8 cellular contexts compared by ENCODE assay signal in genomic region chr9:120925535-120926396, GRCh38. TPM values are rescaled to one million over a fixed set of nuclear protein-coding genes. Genes with fewer than 3 reads are reported as not detected.
DNase-seq lines count a peak whose midpoint lies in the region; ATAC-seq, FAIRE-seq and TF ChIP-seq lines count a peak whose summit lies in the region.

No MANE protein-coding gene starts in this region.

- peak; percentile 89 for DNase-seq in HCEC 1CT
- peak; percentile 78 for DNase-seq in RKO (ENCODE audit: low spot score)
- peak; percentile 84 for DNase-seq in activated naive CD8-positive, alpha-beta T cell treated with anti-CD3 and anti-CD28 coated beads for 36 hours
- DNase-seq in lower lobe of right lung, result no peak
- no peak for DNase-seq in D721Med (ENCODE audit: insufficient read length, low spot score)
- no peak for DNase-seq in GF-D8 (lab: John Stamatoyannopoulos, UW)

- peak overlapping the region; percentile 93 for H3K27ac Mint-ChIP-seq in activated naive CD8-positive, alpha-beta T cell treated with anti-CD3 and anti-CD28 coated beads for 36 hours
- peak overlapping the region; percentile 98 for H3K27ac Mint-ChIP-seq in stimulated activated memory B cell treated with anti-CD40 and anti-IgM and Interleukin-4, amounts not matched to agents 10 μg/mL and 1 μg/mL and 100 μg/mL, for 72 hours

- H3K36me3 Mint-ChIP-seq in activated naive CD8-positive, alpha-beta T cell treated with anti-CD3 and anti-CD28 coated beads for 36 hours, result peaks cover 75% of the 10 kb centered on the region
- H3K36me3 Mint-ChIP-seq in stimulated activated memory B cell treated with anti-CD40 and anti-IgM and Interleukin-4, amounts not matched to agents 10 μg/mL and 1 μg/mL and 100 μg/mL, for 72 hours, result peaks cover 51% of the 10 kb centered on the region

- peaks cover 74% of the 10 kb centered on the region for H3K4me1 Mint-ChIP-seq in activated naive CD8-positive, alpha-beta T cell treated with anti-CD3 and anti-CD28 coated beads for 36 hours
- H3K4me1 Mint-ChIP-seq in stimulated activated memory B cell treated with anti-CD40 and anti-IgM and Interleukin-4, amounts not matched to agents 10 μg/mL and 1 μg/mL and 100 μg/mL, for 72 hours, result peaks cover 91% of the 10 kb centered on the region

- TF ChIP-seq CTCF in lower lobe of right lung (IDR thresholded peaks at IDR 0.05) (no peak), D721Med (IDR thresholded peaks at IDR 0.05; ENCODE audit: insufficient read depth, missing control alignments) (no peak)

- peaks cover 27% of the 10 kb centered on the region for H3K4me1 ChIP-seq in lower lobe of right lung

- no peak for FAIRE-seq in D721Med (lab: Jason Lieb, UNC)

- H3K36me3 ChIP-seq in lower lobe of right lung, result no peaks in the 10 kb centered on the region

- peak overlapping the region; percentile 74 for H3K27ac ChIP-seq in lower lobe of right lung

- intact Hi-C loops in lower lobe of right lung (cut with DNase I), result no loop called here

- H3K27me3 ChIP-seq in lower lobe of right lung (ENCODE audit: low read depth), result no peaks in the 10 kb centered on the region

- H3K27me3 Mint-ChIP-seq in activated naive CD8-positive, alpha-beta T cell treated with anti-CD3 and anti-CD28 coated beads for 36 hours, result no peaks in the 10 kb centered on the region
- H3K27me3 Mint-ChIP-seq in stimulated activated memory B cell treated with anti-CD40 and anti-IgM and Interleukin-4, amounts not matched to agents 10 μg/mL and 1 μg/mL and 100 μg/mL, for 72 hours, result no peaks in the 10 kb centered on the region

- peak overlapping the region; percentile 93 for H3K4me3 Mint-ChIP-seq in activated naive CD8-positive, alpha-beta T cell treated with anti-CD3 and anti-CD28 coated beads for 36 hours
- peak overlapping the region; percentile 94 for H3K4me3 Mint-ChIP-seq in stimulated activated memory B cell treated with anti-CD40 and anti-IgM and Interleukin-4, amounts not matched to agents 10 μg/mL and 1 μg/mL and 100 μg/mL, for 72 hours

- no peaks in the 10 kb centered on the region for H3K9me3 ChIP-seq in lower lobe of right lung

- peak overlapping the region; percentile 57 for H3K4me3 ChIP-seq in GM08714 (ENCODE audit: low read length)
- peak overlapping the region; percentile 28 for H3K4me3 ChIP-seq in lower lobe of right lung

- no peaks in the 10 kb centered on the region for H3K9me3 Mint-ChIP-seq in activated naive CD8-positive, alpha-beta T cell treated with anti-CD3 and anti-CD28 coated beads for 36 hours
- H3K9me3 Mint-ChIP-seq in stimulated activated memory B cell treated with anti-CD40 and anti-IgM and Interleukin-4, amounts not matched to agents 10 μg/mL and 1 μg/mL and 100 μg/mL, for 72 hours, result no peaks in the 10 kb centered on the region

- ATAC-seq in lower lobe of right lung, result no peak
- ATAC-seq in stimulated activated memory B cell treated with anti-CD40 and anti-IgM and Interleukin-4, amounts not matched to agents 10 μg/mL and 1 μg/mL and 100 μg/mL, for 72 hours, result peak; percentile 80

RNA-seq across cellular contexts. Expression of gene TRAF1, which starts 0.8 kb away (rescaled TPM):
- 100 to 1,000 TPM; 169 to 170 TPM for total RNA-seq in activated naive CD8-positive, alpha-beta T cell treated with anti-CD3 and anti-CD28 coated beads for 36 hours
- 5.8 TPM for total RNA-seq in lower lobe of right lung

RNA-seq across cellular contexts. Expression of gene PHF19, which starts 48.8 kb away (rescaled TPM):
- total RNA-seq in activated naive CD8-positive, alpha-beta T cell treated with anti-CD3 and anti-CD28 coated beads for 36 hours, result 100 to 1,000 TPM; 216 to 226 TPM
- 24.4 TPM for total RNA-seq in lower lobe of right lung

Comparison
In these comparisons a context has a peak if more than half of its experiments do, and no peak if none do; other contexts are left out.
1. DNase-seq: peak in HCEC 1CT (single experiment), RKO (single experiment) and activated naive CD8-positive, alpha-beta T cell treated with anti-CD3 and anti-CD28 coated beads for 36 hours (single experiment); none in lower lobe of right lung (single experiment), D721Med (single experiment) and GF-D8 (single experiment).
2. RNA of gene TRAF1, which starts 0.8 kb away (total RNA-seq): 169 to 170 TPM in activated naive CD8-positive, alpha-beta T cell treated with anti-CD3 and anti-CD28 coated beads for 36 hours; 5.8 TPM in lower lobe of right lung (single experiment); every median in the first group is over 10 times any median in the second.